In the genomic region with DNA sequence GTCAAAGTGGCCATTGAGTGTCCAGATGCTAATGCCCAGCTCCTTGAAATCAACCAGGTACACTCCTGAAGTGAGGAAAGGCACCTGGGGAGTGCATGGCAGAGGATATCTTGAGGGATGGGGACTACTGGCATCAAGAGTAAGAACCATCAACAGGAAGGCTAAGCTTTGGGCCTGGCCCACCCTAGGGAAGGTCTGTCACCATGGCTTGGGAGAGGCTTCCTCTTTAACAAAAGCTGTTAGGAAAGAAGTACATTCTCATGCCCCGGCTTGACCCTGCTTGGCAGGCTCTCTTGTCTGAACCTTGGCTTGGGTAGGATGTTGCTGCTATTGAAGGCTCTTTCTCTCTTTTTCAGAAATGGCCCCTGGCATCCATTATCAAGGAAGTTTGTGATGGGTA, we compare ENCODE assay signal across 24 cellular contexts. TPM values are rescaled to one million over a fixed set of nuclear protein-coding genes. Genes with fewer than 3 reads are reported as not detected.
"Had no signal": no experiment of that assay in that cellular context is flagged by ENCODE, and none has a peak within 500 bp of the region (broad histone marks: within the 10 kb centered on the region; RNA-seq: fewer than 3 reads in every experiment).

No MANE protein-coding gene starts in this region.

- H3K4me1 ChIP-seq: SJSA1 had no signal

- H3K4me3 ChIP-seq: SJSA1, SK-N-MC had no signal

- ATAC-seq: HepG2 had no signal

- H3K27ac ChIP-seq: SJSA1, SK-N-MC had no signal

- H3K36me3 ChIP-seq: SJSA1 had no signal

- H3K9me3 ChIP-seq: SJSA1 had no signal

- H3K27me3 ChIP-seq: SJSA1 had no signal

- DNase-seq: IMR-90, Karpas-422, KG1, MM.1S, NCI-H1092 treated with DMSO at 0.1 percent for 48 hours, NCI-H1436, NCI-H187, NCI-H2029, NCI-H2081 treated with DMSO at 0.1 percent for 48 hours, NCI-H2171, NCI-H226, NCI-H446, NCI-H510A, NCI-H524 treated with DMSO at 0.1 percent for 48 hours, NCI-H69, NCI-H774, Right ventricle myocardium superior, RPMI8226, SIG-M5 had no signal

RNA-seq across cellular contexts. Expression of gene GOLGA6L1, which starts 53.5 kb away (rescaled TPM):
- total RNA-seq: HepG2; HT-29; IMR-90; Right ventricle myocardium superior; SJSA1; T-helper 1 cell treated with Interleukin-12 subunit alpha and Interleukin-12 subunit beta and Interleukin-4 antibody, amounts not matched to agents 30 ng/mL and 1 ng/mL, for 36 hours had no signal
